ENCODE assay signal across 1 cellular context in genomic region chr1:28233264-28233606, GRCh38.
TF ChIP-seq lines count a peak whose summit lies in the region.

No MANE protein-coding gene starts in this region.

TF ChIP-seq in K562, 482 proteins besides CTCF, POLR2A, EP300 and RAD21:
- TF ChIP-seq RCOR1 (IDR thresholded peaks at IDR 0.05; ENCODE audit: borderline replicate concordance in 1 of 2, low read depth in 2 of 2, low read length in 2 of 2) (peak in 1 of 2 experiments; percentile 13; a peak in 1 of 4 replicates), NR0B1 (IDR thresholded peaks at IDR 0.05; ENCODE audit: partially characterized antibody) (no peak), CEBPB (tag; IDR thresholded peaks at IDR 0.05) (peak; percentile 67), THAP7 (CRISPR knock-in tag; IDR thresholded peaks at IDR 0.05) (no peak), ARID1B (IDR thresholded peaks at IDR 0.05) (no peak), ZKSCAN8 (CRISPR knock-in tag; IDR thresholded peaks at IDR 0.05) (no peak), BCOR (IDR thresholded peaks at IDR 0.05) (peak; percentile 86), KDM1A (IDR thresholded peaks at IDR 0.05) (peak; percentile 22 to 50; a peak in 1 of 4 replicates), ZNF121 (CRISPR knock-in tag; conservative IDR thresholded peaks at IDR 0.05) (peak; percentile 31), HLTF (IDR thresholded peaks at IDR 0.05) (no peak), MTA1 (IDR thresholded peaks at IDR 0.05; ENCODE audit: borderline replicate concordance) (0 out of 2 replicates have a peak, but pooled peaks have one; percentile 25), TAL1 (IDR thresholded peaks at IDR 0.05) (no peak), ADNP (tag; IDR thresholded peaks at IDR 0.05) (0 out of 2 replicates have a peak, but pooled peaks have one; percentile 9), PHF21A (IDR thresholded peaks at IDR 0.05; ENCODE audit: borderline replicate concordance, low read depth) (no peak), ZNF707 (CRISPR knock-in tag; conservative IDR thresholded peaks at IDR 0.05) (no peak), ZNF589 (CRISPR knock-in tag; IDR thresholded peaks at IDR 0.05; ENCODE audit: low read depth) (no peak), ZNF41 (CRISPR knock-in tag; conservative IDR thresholded peaks at IDR 0.05) (no peak), ZBTB7A (IDR thresholded peaks at IDR 0.05; ENCODE audit: borderline replicate concordance, control insufficient read depth, low read depth, low read length) (no peak), FUS (optimal IDR thresholded peaks at IDR 0.05; ENCODE audit: low read depth, low read length) (no peak), CEBPG (CRISPR knock-in tag; IDR thresholded peaks at IDR 0.05) (no peak), CEBPG (tag; conservative IDR thresholded peaks at IDR 0.05 in 1 of 2, IDR thresholded peaks at IDR 0.05 in 1 of 2) (0 out of 4 replicates have a peak, but pooled peaks of 1 of the 2 experiments have one; percentile 15)
- TF ChIP-seq, protein P1, sequence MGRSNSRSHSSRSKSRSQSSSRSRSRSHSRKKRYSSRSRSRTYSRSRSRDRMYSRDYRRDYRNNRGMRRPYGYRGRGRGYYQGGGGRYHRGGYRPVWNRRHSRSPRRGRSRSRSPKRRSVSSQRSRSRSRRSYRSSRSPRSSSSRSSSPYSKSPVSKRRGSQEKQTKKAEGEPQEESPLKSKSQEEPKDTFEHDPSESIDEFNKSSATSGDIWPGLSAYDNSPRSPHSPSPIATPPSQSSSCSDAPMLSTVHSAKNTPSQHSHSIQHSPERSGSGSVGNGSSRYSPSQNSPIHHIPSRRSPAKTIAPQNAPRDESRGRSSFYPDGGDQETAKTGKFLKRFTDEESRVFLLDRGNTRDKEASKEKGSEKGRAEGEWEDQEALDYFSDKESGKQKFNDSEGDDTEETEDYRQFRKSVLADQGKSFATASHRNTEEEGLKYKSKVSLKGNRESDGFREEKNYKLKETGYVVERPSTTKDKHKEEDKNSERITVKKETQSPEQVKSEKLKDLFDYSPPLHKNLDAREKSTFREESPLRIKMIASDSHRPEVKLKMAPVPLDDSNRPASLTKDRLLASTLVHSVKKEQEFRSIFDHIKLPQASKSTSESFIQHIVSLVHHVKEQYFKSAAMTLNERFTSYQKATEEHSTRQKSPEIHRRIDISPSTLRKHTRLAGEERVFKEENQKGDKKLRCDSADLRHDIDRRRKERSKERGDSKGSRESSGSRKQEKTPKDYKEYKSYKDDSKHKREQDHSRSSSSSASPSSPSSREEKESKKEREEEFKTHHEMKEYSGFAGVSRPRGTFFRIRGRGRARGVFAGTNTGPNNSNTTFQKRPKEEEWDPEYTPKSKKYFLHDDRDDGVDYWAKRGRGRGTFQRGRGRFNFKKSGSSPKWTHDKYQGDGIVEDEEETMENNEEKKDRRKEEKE (IDR thresholded peaks at IDR 0.05; ENCODE audit: borderline replicate concordance in 1 of 2, control insufficient read depth in 1 of 2, low read depth in 2 of 2, low read length in 1 of 2), result no peak
- TF ChIP-seq, protein P2, sequence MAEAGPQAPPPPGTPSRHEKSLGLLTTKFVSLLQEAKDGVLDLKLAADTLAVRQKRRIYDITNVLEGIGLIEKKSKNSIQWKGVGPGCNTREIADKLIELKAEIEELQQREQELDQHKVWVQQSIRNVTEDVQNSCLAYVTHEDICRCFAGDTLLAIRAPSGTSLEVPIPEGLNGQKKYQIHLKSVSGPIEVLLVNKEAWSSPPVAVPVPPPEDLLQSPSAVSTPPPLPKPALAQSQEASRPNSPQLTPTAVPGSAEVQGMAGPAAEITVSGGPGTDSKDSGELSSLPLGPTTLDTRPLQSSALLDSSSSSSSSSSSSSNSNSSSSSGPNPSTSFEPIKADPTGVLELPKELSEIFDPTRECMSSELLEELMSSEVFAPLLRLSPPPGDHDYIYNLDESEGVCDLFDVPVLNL (CRISPR knock-in tag; IDR thresholded peaks at IDR 0.05; ENCODE audit: low read depth), result no peak
- TF ChIP-seq, protein P3, sequence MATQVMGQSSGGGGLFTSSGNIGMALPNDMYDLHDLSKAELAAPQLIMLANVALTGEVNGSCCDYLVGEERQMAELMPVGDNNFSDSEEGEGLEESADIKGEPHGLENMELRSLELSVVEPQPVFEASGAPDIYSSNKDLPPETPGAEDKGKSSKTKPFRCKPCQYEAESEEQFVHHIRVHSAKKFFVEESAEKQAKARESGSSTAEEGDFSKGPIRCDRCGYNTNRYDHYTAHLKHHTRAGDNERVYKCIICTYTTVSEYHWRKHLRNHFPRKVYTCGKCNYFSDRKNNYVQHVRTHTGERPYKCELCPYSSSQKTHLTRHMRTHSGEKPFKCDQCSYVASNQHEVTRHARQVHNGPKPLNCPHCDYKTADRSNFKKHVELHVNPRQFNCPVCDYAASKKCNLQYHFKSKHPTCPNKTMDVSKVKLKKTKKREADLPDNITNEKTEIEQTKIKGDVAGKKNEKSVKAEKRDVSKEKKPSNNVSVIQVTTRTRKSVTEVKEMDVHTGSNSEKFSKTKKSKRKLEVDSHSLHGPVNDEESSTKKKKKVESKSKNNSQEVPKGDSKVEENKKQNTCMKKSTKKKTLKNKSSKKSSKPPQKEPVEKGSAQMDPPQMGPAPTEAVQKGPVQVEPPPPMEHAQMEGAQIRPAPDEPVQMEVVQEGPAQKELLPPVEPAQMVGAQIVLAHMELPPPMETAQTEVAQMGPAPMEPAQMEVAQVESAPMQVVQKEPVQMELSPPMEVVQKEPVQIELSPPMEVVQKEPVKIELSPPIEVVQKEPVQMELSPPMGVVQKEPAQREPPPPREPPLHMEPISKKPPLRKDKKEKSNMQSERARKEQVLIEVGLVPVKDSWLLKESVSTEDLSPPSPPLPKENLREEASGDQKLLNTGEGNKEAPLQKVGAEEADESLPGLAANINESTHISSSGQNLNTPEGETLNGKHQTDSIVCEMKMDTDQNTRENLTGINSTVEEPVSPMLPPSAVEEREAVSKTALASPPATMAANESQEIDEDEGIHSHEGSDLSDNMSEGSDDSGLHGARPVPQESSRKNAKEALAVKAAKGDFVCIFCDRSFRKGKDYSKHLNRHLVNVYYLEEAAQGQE (CRISPR knock-in tag; IDR thresholded peaks at IDR 0.05; ENCODE audit: low read depth), result no peak
TF ChIP-seq in K562: peak in this region for 8.
